25 cellular contexts compared by ENCODE assay signal in genomic region chr6:112300888-112301287, GRCh38. TPM values are rescaled to one million over a fixed set of nuclear protein-coding genes. Genes with fewer than 3 reads are reported as not detected.
"Had no signal": no experiment of that assay in that cellular context is flagged by ENCODE, and none has a peak within 500 bp of the region (broad histone marks: within the 10 kb centered on the region; RNA-seq: fewer than 3 reads in every experiment).

No MANE protein-coding gene starts in this region.

- ATAC-seq: activated CD8-positive, alpha-beta T cell treated with anti-CD3 and anti-CD28 coated beads for 36 hours; activated naive CD4-positive, alpha-beta T cell treated with anti-CD3 and anti-CD28 coated beads, Interleukin-2, amount 50 U/mL, for 72 hours had no signal

- DNase-seq: activated CD4-positive, alpha-beta T cell treated with anti-CD3 and anti-CD28 coated beads, Interleukin-2, amount 10 ng/mL, durations not matched to agents 24 days and 14 days; activated CD4-positive, alpha-beta T cell treated with anti-CD3 and anti-CD28 coated beads, Interleukin-2, amount 50 U/mL, for 4 hours; activated CD8-positive, alpha-beta T cell treated with anti-CD3 and anti-CD28 coated beads for 36 hours; activated gamma-delta T cell; activated naive CD4-positive, alpha-beta T cell treated with anti-CD3 and anti-CD28 coated beads for 36 hours; activated T-cell treated with anti-CD3 and anti-CD28 coated beads, Interleukin-2, amount 50 U/mL, for 1 hour; anterior cingulate cortex; caudate nucleus; cerebellar nuclear complex; NCI-H1105; NCI-H1417 treated with DMSO at 0.1 percent for 48 hours; NCI-H187 treated with DMSO at 0.1 percent for 48 hours; NCI-H2081; NCI-H510A; NCI-H526; NCI-H748 treated with DMSO at 0.1 percent for 48 hours; NK-92 treated with Interleukin-12 subunit alpha and Interleukin-12 subunit beta, amount 100 ng/mL, for 24 hours; Right ventricle myocardium superior had no signal

- H3K4me1 Mint-ChIP-seq: activated CD4-positive, alpha-beta T cell treated with anti-CD3 and anti-CD28 coated beads, Interleukin-2, amount 10 ng/mL, durations not matched to agents 24 days and 14 days had no signal

- H3K27ac Mint-ChIP-seq: activated CD4-positive, alpha-beta T cell treated with anti-CD3 and anti-CD28 coated beads, Interleukin-2, amount 10 ng/mL, durations not matched to agents 24 days and 14 days; activated CD8-positive, alpha-beta T cell treated with anti-CD3 and anti-CD28 coated beads for 36 hours; activated naive CD4-positive, alpha-beta T cell treated with anti-CD3 and anti-CD28 coated beads for 36 hours; activated naive CD4-positive, alpha-beta T cell treated with anti-CD3 and anti-CD28 coated beads, Interleukin-2, amount 50 U/mL, for 72 hours; activated T-helper 2 cell treated with anti-CD3 and anti-CD28 coated beads, Interferon-gamma antibody, Interleukin-2, Interleukin-4, amounts not matched to agents 10 μg/mL and 5 μg/mL and 100 μg/mL, durations not matched to agents 14 hours and 24 hours and 36 hours; brain; T-helper 1 cell treated with Interleukin-12 subunit alpha and Interleukin-12 subunit beta and Interleukin-4 antibody, amounts not matched to agents 30 μg/mL and 1 μg/mL, for 36 hours; T-helper 2 cell treated with Interferon-gamma antibody and Interleukin-4, amounts not matched to agents 5 μg/mL and 100 μg/mL, for 36 hours had no signal

- H3K36me3 Mint-ChIP-seq: activated naive CD4-positive, alpha-beta T cell treated with anti-CD3 and anti-CD28 coated beads, Interleukin-2, amount 50 U/mL, for 72 hours; brain had no signal

- H3K27me3 Mint-ChIP-seq: brain had no signal

- H3K4me3 Mint-ChIP-seq: activated CD4-positive, alpha-beta T cell treated with anti-CD3 and anti-CD28 coated beads, Interleukin-2, amount 10 ng/mL, durations not matched to agents 24 days and 14 days; activated CD8-positive, alpha-beta T cell treated with anti-CD3 and anti-CD28 coated beads for 36 hours; activated naive CD4-positive, alpha-beta T cell treated with anti-CD3 and anti-CD28 coated beads for 36 hours; brain; T-helper 1 cell treated with Interleukin-12 subunit alpha and Interleukin-12 subunit beta and Interleukin-4 antibody, amounts not matched to agents 30 μg/mL and 1 μg/mL, for 36 hours; T-helper 2 cell treated with Interferon-gamma antibody and Interleukin-4, amounts not matched to agents 5 μg/mL and 100 μg/mL, for 36 hours had no signal

- H3K9me3 Mint-ChIP-seq: activated CD4-positive, alpha-beta T cell treated with anti-CD3 and anti-CD28 coated beads, Interleukin-2, amount 10 ng/mL, durations not matched to agents 24 days and 14 days; activated CD8-positive, alpha-beta T cell treated with anti-CD3 and anti-CD28 coated beads for 36 hours; activated naive CD4-positive, alpha-beta T cell treated with anti-CD3 and anti-CD28 coated beads for 36 hours; activated naive CD4-positive, alpha-beta T cell treated with anti-CD3 and anti-CD28 coated beads, Interleukin-2, amount 50 U/mL, for 72 hours; activated T-helper 2 cell treated with anti-CD3 and anti-CD28 coated beads, Interferon-gamma antibody, Interleukin-2, Interleukin-4, amounts not matched to agents 10 μg/mL and 5 μg/mL and 100 μg/mL, durations not matched to agents 14 hours and 24 hours and 36 hours; T-helper 1 cell treated with Interleukin-12 subunit alpha and Interleukin-12 subunit beta and Interleukin-4 antibody, amounts not matched to agents 30 μg/mL and 1 μg/mL, for 36 hours; T-helper 2 cell treated with Interferon-gamma antibody and Interleukin-4, amounts not matched to agents 5 μg/mL and 100 μg/mL, for 36 hours had no signal

RNA-seq across cellular contexts. Expression of gene RFPL4B, which starts 46.2 kb away (rescaled TPM):
- total RNA-seq: activated CD4-positive, alpha-beta T cell treated with anti-CD3 and anti-CD28 coated beads, Interleukin-2, amount 10 ng/mL, durations not matched to agents 24 days and 14 days; activated CD8-positive, alpha-beta memory T cell treated with anti-CD3 and anti-CD28 coated beads for 36 hours; activated CD8-positive, alpha-beta T cell treated with anti-CD3 and anti-CD28 coated beads for 36 hours; activated naive CD4-positive, alpha-beta T cell treated with anti-CD3 and anti-CD28 coated beads for 36 hours; activated naive CD4-positive, alpha-beta T cell treated with anti-CD3 and anti-CD28 coated beads, Interleukin-2, amount 50 U/mL, for 72 hours; activated T-helper 2 cell treated with anti-CD3 and anti-CD28 coated beads, Interferon-gamma antibody, Interleukin-2, Interleukin-4, amounts not matched to agents 10 μg/mL and 5 μg/mL and 100 μg/mL, durations not matched to agents 14 hours and 24 hours and 36 hours; bronchial epithelial cell; Right ventricle myocardium superior had no signal

RNA-seq across cellular contexts. Expression of gene LAMA4, which starts 46.5 kb away (rescaled TPM):
- total RNA-seq: activated CD4-positive, alpha-beta T cell treated with anti-CD3 and anti-CD28 coated beads, Interleukin-2, amount 10 ng/mL, durations not matched to agents 24 days and 14 days; activated CD8-positive, alpha-beta memory T cell treated with anti-CD3 and anti-CD28 coated beads for 36 hours; activated CD8-positive, alpha-beta T cell treated with anti-CD3 and anti-CD28 coated beads for 36 hours; activated naive CD4-positive, alpha-beta T cell treated with anti-CD3 and anti-CD28 coated beads for 36 hours; activated naive CD4-positive, alpha-beta T cell treated with anti-CD3 and anti-CD28 coated beads, Interleukin-2, amount 50 U/mL, for 72 hours; activated T-helper 2 cell treated with anti-CD3 and anti-CD28 coated beads, Interferon-gamma antibody, Interleukin-2, Interleukin-4, amounts not matched to agents 10 μg/mL and 5 μg/mL and 100 μg/mL, durations not matched to agents 14 hours and 24 hours and 36 hours had no signal
